In genomic region chr7:152108359-152108758, GRCh38 we compare ENCODE assay signal across 2 cellular contexts.
TF ChIP-seq lines count a peak whose summit lies in the region.

No MANE protein-coding gene starts in this region.

TF ChIP-seq in SK-N-SH treated with all-trans-retinoic acid at 6 μM for 48 hours, 23 proteins besides CTCF, POLR2A, EP300 and RAD21 (continued from another document):
- TF ChIP-seq PPARA (CRISPR knock-in tag; IDR thresholded peaks at IDR 0.05; ENCODE audit: borderline replicate concordance) (no peak), ZNF8 (CRISPR knock-in tag; IDR thresholded peaks at IDR 0.05) (no peak), ZFP30 (CRISPR knock-in tag; IDR thresholded peaks at IDR 0.05) (no peak), PATZ1 (CRISPR knock-in tag; IDR thresholded peaks at IDR 0.05; ENCODE audit: borderline replicate concordance) (no peak), TOX (CRISPR knock-in tag; IDR thresholded peaks at IDR 0.05; ENCODE audit: borderline replicate concordance) (no peak), ISL1 (CRISPR knock-in tag; IDR thresholded peaks at IDR 0.05) (no peak), RARB (CRISPR knock-in tag; IDR thresholded peaks at IDR 0.05) (no peak), GLIS3 (CRISPR knock-in tag; IDR thresholded peaks at IDR 0.05) (no peak)
- TF ChIP-seq, protein P1, sequence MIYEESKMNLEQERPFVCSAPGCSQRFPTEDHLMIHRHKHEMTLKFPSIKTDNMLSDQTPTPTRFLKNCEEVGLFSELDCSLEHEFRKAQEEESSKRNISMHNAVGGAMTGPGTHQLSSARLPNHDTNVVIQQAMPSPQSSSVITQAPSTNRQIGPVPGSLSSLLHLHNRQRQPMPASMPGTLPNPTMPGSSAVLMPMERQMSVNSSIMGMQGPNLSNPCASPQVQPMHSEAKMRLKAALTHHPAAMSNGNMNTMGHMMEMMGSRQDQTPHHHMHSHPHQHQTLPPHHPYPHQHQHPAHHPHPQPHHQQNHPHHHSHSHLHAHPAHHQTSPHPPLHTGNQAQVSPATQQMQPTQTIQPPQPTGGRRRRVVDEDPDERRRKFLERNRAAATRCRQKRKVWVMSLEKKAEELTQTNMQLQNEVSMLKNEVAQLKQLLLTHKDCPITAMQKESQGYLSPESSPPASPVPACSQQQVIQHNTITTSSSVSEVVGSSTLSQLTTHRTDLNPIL (CRISPR knock-in tag; IDR thresholded peaks at IDR 0.05; ENCODE audit: low read depth) = no peak

TF ChIP-seq in SK-N-SH, 30 proteins besides CTCF, POLR2A, EP300 and RAD21 (continued from another document):
- TF ChIP-seq, protein P2, sequence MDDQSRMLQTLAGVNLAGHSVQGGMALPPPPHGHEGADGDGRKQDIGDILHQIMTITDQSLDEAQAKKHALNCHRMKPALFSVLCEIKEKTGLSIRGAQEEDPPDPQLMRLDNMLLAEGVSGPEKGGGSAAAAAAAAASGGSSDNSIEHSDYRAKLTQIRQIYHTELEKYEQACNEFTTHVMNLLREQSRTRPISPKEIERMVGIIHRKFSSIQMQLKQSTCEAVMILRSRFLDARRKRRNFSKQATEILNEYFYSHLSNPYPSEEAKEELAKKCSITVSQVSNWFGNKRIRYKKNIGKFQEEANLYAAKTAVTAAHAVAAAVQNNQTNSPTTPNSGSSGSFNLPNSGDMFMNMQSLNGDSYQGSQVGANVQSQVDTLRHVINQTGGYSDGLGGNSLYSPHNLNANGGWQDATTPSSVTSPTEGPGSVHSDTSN (IDR thresholded peaks at IDR 0.05) = no peak
- TF ChIP-seq RCOR1 (IDR thresholded peaks at IDR 0.05; ENCODE audit: low read length) (no peak), TAF1 (IDR thresholded peaks at IDR 0.05; ENCODE audit: borderline replicate concordance, low read depth, low read length) (no peak), MAX (IDR thresholded peaks at IDR 0.05; ENCODE audit: low read depth) (no peak), ZBTB33 (IDR thresholded peaks at IDR 0.05; ENCODE audit: borderline replicate concordance, low read depth) (no peak), RFX5 (IDR thresholded peaks at IDR 0.05; ENCODE audit: low read length) (no peak)
TF ChIP-seq in SK-N-SH: peak in this region for 0.
